ENCODE assay signal across 28 cellular contexts in the genomic region with DNA sequence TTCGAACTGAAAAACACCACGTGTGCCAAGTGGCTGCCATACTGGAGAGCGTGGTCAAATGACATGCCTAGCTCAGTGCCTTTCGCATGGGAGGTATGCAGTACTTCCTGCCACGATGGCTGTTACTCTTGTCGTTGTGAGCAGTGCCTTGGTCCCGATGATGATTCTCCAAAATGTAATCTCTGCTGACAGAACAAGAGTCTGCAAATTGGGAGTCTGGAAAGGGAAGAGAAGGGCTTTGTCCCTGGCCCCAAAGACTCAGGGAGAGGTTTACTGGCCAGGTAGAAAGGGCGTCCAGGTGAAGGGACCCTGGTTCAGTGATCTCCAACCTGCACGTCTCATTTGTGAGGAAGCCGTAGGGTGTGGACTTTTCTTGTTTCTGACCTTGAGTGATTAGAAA.
"Had no signal": no experiment of that assay in that cellular context is flagged by ENCODE, and none has a peak within 500 bp of the region (broad histone marks: within the 10 kb centered on the region; RNA-seq: fewer than 3 reads in every experiment).

No MANE protein-coding gene starts in this region.

- FAIRE-seq: small intestine had no signal

- H3K4me3 Mint-ChIP-seq: natural killer cell; nephron; neural progenitor cell; stimulated activated effector memory CD8-positive, alpha-beta T cell treated with anti-CD3 and anti-CD28 coated beads, Interleukin-12 subunit alpha, Interleukin-12 subunit beta, amount 100 ng/mL, for 72 hours; stimulated activated naive B cell treated with anti-CD40 and anti-IgM and Interleukin-4, amounts not matched to agents 10 μg/mL and 1 μg/mL and 100 μg/mL, for 72 hours; stimulated activated naive CD8-positive, alpha-beta T cell treated with anti-CD3 and anti-CD28 coated beads, Interleukin-15, Interleukin-2, amounts not matched to agents 100 ng/mL and 50 ng/mL, for 24 hours; type B pancreatic cell had no signal

- H3K4me1 Mint-ChIP-seq: natural killer cell; neural progenitor cell; stimulated activated effector memory CD8-positive, alpha-beta T cell treated with anti-CD3 and anti-CD28 coated beads, Interleukin-12 subunit alpha, Interleukin-12 subunit beta, amount 100 ng/mL, for 72 hours; stimulated activated naive B cell treated with anti-CD40 and anti-IgM and Interleukin-4, amounts not matched to agents 10 μg/mL and 1 μg/mL and 100 μg/mL, for 72 hours had no signal

- H2AFZ ChIP-seq: neural progenitor cell, parathyroid adenoma had no signal

- H3K27me3 ChIP-seq: neural progenitor cell, ovary, right lobe of liver, sigmoid colon, stomach, tibial artery, transverse colon, upper lobe of right lung, uterus had no signal

- H3K9ac ChIP-seq: neural progenitor cell, parathyroid adenoma had no signal

- H3K36me3 ChIP-seq: neural progenitor cell, ovary, right lobe of liver, sigmoid colon, thoracic aorta, transverse colon, upper lobe of right lung, uterus had no signal

- H3K36me3 Mint-ChIP-seq: natural killer cell had no signal

- H3K4me2 ChIP-seq: neural progenitor cell had no signal

- H3K4me1 ChIP-seq: neural progenitor cell, parathyroid adenoma, psoas muscle, right lobe of liver, sigmoid colon, stomach, transverse colon, upper lobe of right lung, uterus had no signal

- H3K27ac Mint-ChIP-seq: natural killer cell; neural progenitor cell; progenitor cell of endocrine pancreas; stimulated activated effector memory CD8-positive, alpha-beta T cell treated with anti-CD3 and anti-CD28 coated beads, Interleukin-12 subunit alpha, Interleukin-12 subunit beta, amount 100 ng/mL, for 72 hours; stimulated activated naive B cell treated with anti-CD40 and anti-IgM and Interleukin-4, amounts not matched to agents 10 μg/mL and 1 μg/mL and 100 μg/mL, for 72 hours; stimulated activated naive CD8-positive, alpha-beta T cell treated with anti-CD3 and anti-CD28 coated beads, Interleukin-15, Interleukin-2, amounts not matched to agents 100 ng/mL and 50 ng/mL, for 24 hours; type B pancreatic cell had no signal

- H3K4me3 ChIP-seq: neural progenitor cell, ovary, psoas muscle, right lobe of liver, sigmoid colon, stomach, thoracic aorta, tibial artery, transverse colon, upper lobe of right lung, uterus had no signal

- H3K9me3 Mint-ChIP-seq: natural killer cell; neural progenitor cell; stimulated activated effector memory CD8-positive, alpha-beta T cell treated with anti-CD3 and anti-CD28 coated beads, Interleukin-12 subunit alpha, Interleukin-12 subunit beta, amount 100 ng/mL, for 72 hours; stimulated activated naive B cell treated with anti-CD40 and anti-IgM and Interleukin-4, amounts not matched to agents 10 μg/mL and 1 μg/mL and 100 μg/mL, for 72 hours; stimulated activated naive CD8-positive, alpha-beta T cell treated with anti-CD3 and anti-CD28 coated beads, Interleukin-15, Interleukin-2, amounts not matched to agents 100 ng/mL and 50 ng/mL, for 24 hours; type B pancreatic cell had no signal

- H3K27me3 Mint-ChIP-seq: progenitor cell of endocrine pancreas; stimulated activated naive B cell treated with anti-CD40 and anti-IgM and Interleukin-4, amounts not matched to agents 10 μg/mL and 1 μg/mL and 100 μg/mL, for 72 hours; stimulated activated naive CD8-positive, alpha-beta T cell treated with anti-CD3 and anti-CD28 coated beads, Interleukin-15, Interleukin-2, amounts not matched to agents 100 ng/mL and 50 ng/mL, for 24 hours; type B pancreatic cell had no signal

- H3K9me3 ChIP-seq: ovary, psoas muscle, right lobe of liver, sigmoid colon, stomach, thoracic aorta, tibial artery, transverse colon, upper lobe of right lung, uterus had no signal

- ATAC-seq: natural killer cell; psoas muscle; right cardiac atrium; right lobe of liver; stimulated activated effector memory CD8-positive, alpha-beta T cell treated with anti-CD3 and anti-CD28 coated beads, Interleukin-12 subunit alpha, Interleukin-12 subunit beta, amount 100 ng/mL, for 72 hours; stimulated activated naive B cell treated with anti-CD40 and anti-IgM and Interleukin-4, amounts not matched to agents 10 μg/mL and 1 μg/mL and 100 μg/mL, for 72 hours; upper lobe of right lung had no signal

- DNase-seq: natural killer cell; occipital lobe; ovary; posterior cingulate gyrus; psoas muscle; right cardiac atrium; right lobe of liver; sigmoid colon; small intestine; stimulated activated CD4-positive, alpha-beta T cell treated with anti-CD3 and anti-CD28 coated beads, Interleukin-15, amount 100 ng/mL, for 24 hours; stimulated activated CD4-positive, alpha-beta T cell treated with anti-CD3 and anti-CD28 coated beads, Interleukin-2, amount 100 ng/mL, for 24 hours; stimulated activated CD4-positive, alpha-beta T cell treated with anti-CD3 and anti-CD28 coated beads, Interleukin-2, amount 100 ng/mL, for 48 hours; stimulated activated CD4-positive, alpha-beta T cell treated with anti-CD3 and anti-CD28 coated beads, Interleukin-4, amount 100 ng/mL, for 24 hours; stimulated activated naive B cell treated with anti-CD40 and anti-IgM and Interleukin-4, amounts not matched to agents 10 μg/mL and 1 μg/mL and 100 μg/mL, for 72 hours; stimulated activated naive CD4-positive, alpha-beta T cell treated with Interleukin-2 at 50 U/mL for 16 hours; stomach; tibial artery; transverse colon; upper lobe of right lung; uterus had no signal

- H3K27ac ChIP-seq: neural progenitor cell, ovary, parathyroid adenoma, psoas muscle, right lobe of liver, sigmoid colon, stomach, thoracic aorta, tibial artery, transverse colon, upper lobe of right lung, uterus had no signal
